ENCODE assay signal across 12 cellular contexts in genomic region chr12:47087088-47087688, GRCh38. TPM values are rescaled to one million over a fixed set of nuclear protein-coding genes. Genes with fewer than 3 reads are reported as not detected.
DNase-seq lines count a peak whose midpoint lies in the region; ATAC-seq and TF ChIP-seq lines count a peak whose summit lies in the region.
"Had no signal": no experiment of that assay in that cellular context is flagged by ENCODE, and none has a peak within 500 bp of the region (broad histone marks: within the 10 kb centered on the region; RNA-seq: fewer than 3 reads in every experiment).

No MANE protein-coding gene starts in this region.

- no peak for ATAC-seq in gastrocnemius medialis

- H3K4me1 Mint-ChIP-seq in nephron, result peaks cover 25% of the 10 kb centered on the region

- H3K27ac Mint-ChIP-seq in nephron, result peak overlapping the region; percentile 25 to 88 (median 58)
- H3K27ac Mint-ChIP-seq: activated T-cell treated with anti-CD3 and anti-CD28 coated beads, Interleukin-2, amount 50 U/mL, for 24 hours had no signal

- TF ChIP-seq POLR2A in gastrocnemius medialis (IDR thresholded peaks at IDR 0.05) (no peak), tibial nerve (IDR thresholded peaks at IDR 0.05) (no peak)

- no peak for TF ChIP-seq CTCF in brain microvascular endothelial cell (IDR thresholded peaks at IDR 0.05; ENCODE audit: low read depth, low read length, missing control alignments)
- no peak for TF ChIP-seq CTCF in nephron (IDR thresholded peaks at IDR 0.05; ENCODE audit: unreplicated experiment in 3 of 3)
- no peak for TF ChIP-seq CTCF in gastrocnemius medialis (IDR thresholded peaks at IDR 0.05 in 4 of 5, conservative IDR thresholded peaks at IDR 0.05 in 1 of 5)
- no peak for TF ChIP-seq CTCF in tibial nerve (IDR thresholded peaks at IDR 0.05)

- no peaks in the 10 kb centered on the region for H3K9me3 ChIP-seq in gastrocnemius medialis
- no peaks in the 10 kb centered on the region for H3K9me3 ChIP-seq in tibial nerve
- H3K9me3 ChIP-seq: BLaER1 had no signal

- no peak overlapping the region for H3K4me3 Mint-ChIP-seq in nephron
- H3K4me3 Mint-ChIP-seq: activated T-cell treated with anti-CD3 and anti-CD28 coated beads, Interleukin-2, amount 50 U/mL, for 24 hours; brain had no signal

- no peaks in the 10 kb centered on the region for H3K36me3 Mint-ChIP-seq in nephron (ENCODE audit: low read depth)
- H3K36me3 Mint-ChIP-seq: brain had no signal

- whole genome bisulfite sequencing in tibial nerve, 2 donors, result 29 to 35% methylated on average over 2 of the region's 2 CpGs

- in situ Hi-C loops in brain microvascular endothelial cell (cut with HindIII; ENCODE audit: low pct_ligation_motif_present, low sequenced_read_pairs), result no loop called here
- in situ Hi-C loops in gastrocnemius medialis (cut with MboI; ENCODE audit: low sequenced_read_pairs in 4 of 4), result no loop called here

- peaks cover 16% of the 10 kb centered on the region for H3K27me3 Mint-ChIP-seq in nephron (ENCODE audit: low read depth)
- H3K27me3 Mint-ChIP-seq: activated T-cell treated with anti-CD3 and anti-CD28 coated beads, Interleukin-2, amount 50 U/mL, for 24 hours had no signal

- H3K36me3 ChIP-seq in brain microvascular endothelial cell (replicated peaks), result no peaks in the 10 kb centered on the region
- no peaks in the 10 kb centered on the region for H3K36me3 ChIP-seq in gastrocnemius medialis
- H3K36me3 ChIP-seq in tibial nerve, result no peaks in the 10 kb centered on the region
- H3K36me3 ChIP-seq: BLaER1 had no signal

- intact Hi-C loops in gastrocnemius medialis (cut with DNase I; ENCODE audit: low total_unique reads), result no loop called here

- H3K4me1 ChIP-seq in gastrocnemius medialis (peaks cover 0 to 9% of the 10 kb centered on the region in 2 donors), tibial nerve (peaks cover 0 to 49% (median 6%) of the 10 kb centered on the region in 4 donors)
- H3K4me1 ChIP-seq: BLaER1 had no signal

- H3K4me3 ChIP-seq in brain microvascular endothelial cell (ENCODE audit: low read depth, low read length), result no peak overlapping the region
- H3K4me3 ChIP-seq in gastrocnemius medialis, result no peak overlapping the region
- no peak overlapping the region for H3K4me3 ChIP-seq in tibial nerve
- H3K4me3 ChIP-seq: BLaER1 had no signal

- peaks cover 2% of the 10 kb centered on the region for H3K9me3 Mint-ChIP-seq in nephron

- H3K27me3 ChIP-seq in brain microvascular endothelial cell (replicated peaks), result no peaks in the 10 kb centered on the region
- H3K27me3 ChIP-seq in gastrocnemius medialis, result no peaks in the 10 kb centered on the region
- no peaks in the 10 kb centered on the region for H3K27me3 ChIP-seq in tibial nerve

- peak overlapping the region; percentile 88 for H3K27ac ChIP-seq in brain microvascular endothelial cell
- no peak overlapping the region for H3K27ac ChIP-seq in gastrocnemius medialis
- no peak overlapping the region for H3K27ac ChIP-seq in tibial nerve
- H3K27ac ChIP-seq: BLaER1 had no signal

- no peak for TF ChIP-seq EP300 in tibial nerve (IDR thresholded peaks at IDR 0.05)

- DNase-seq in DMS153 (lab: John Stamatoyannopoulos, UW) (peak; percentile 16), NCI-H2029 (lab: John Stamatoyannopoulos, UW) (peak; percentile 15), brain microvascular endothelial cell (no peak), gastrocnemius medialis (no peak), tibial nerve (ENCODE audit: low spot score in 2 of 2) (no peak), NCI-H187 (lab: John Stamatoyannopoulos, UW) (no peak), mucosa of gallbladder (ENCODE audit: low spot score) (no peak)
- DNase-seq: activated T-cell treated with anti-CD3 and anti-CD28 coated beads, Interleukin-2, amount 50 U/mL, for 24 hours; erythroblast had no signal

RNA-seq across cellular contexts. Expression of gene AMIGO2, which starts 7.4 kb away (rescaled TPM):
- total RNA-seq in gastrocnemius medialis (1 to 10 TPM in 1 of 4 donors, under 1 TPM in 3; 0.41 to 1.5 (median 0.51) TPM), tibial nerve (1 to 10 TPM; 1.7 to 6.6 (median 3.1) TPM), mucosa of gallbladder (32.7 TPM)

RNA-seq across cellular contexts. Expression of gene PCED1B, which starts 7.8 kb away (rescaled TPM):
- total RNA-seq in gastrocnemius medialis, result under 1 TPM in 3 of 4 donors, not detected in 1; 0.36 to 0.55 (median 0.47) TPM
- 1 to 10 TPM in 2 of 4 donors, under 1 TPM in 1, not detected in 1; 0.90 to 2.9 (median 2.2) TPM for total RNA-seq in tibial nerve
- total RNA-seq in mucosa of gallbladder, result 9.5 TPM

Comparison
In these comparisons a context has a peak if more than half of its experiments do, and no peak if none do; other contexts are left out.
1. DNase-seq: peak in DMS153 (single experiment) and NCI-H2029 (single experiment); none in brain microvascular endothelial cell (single experiment), gastrocnemius medialis (0 of 2), tibial nerve (0 of 2), NCI-H187 (0 of 2) and mucosa of gallbladder (single experiment).